ENCODE assay signal across 15 cellular contexts in genomic region chr1:88961647-88962275, GRCh38. TPM values are rescaled to one million over a fixed set of nuclear protein-coding genes. Genes with fewer than 3 reads are reported as not detected.
DNase-seq lines count a peak whose midpoint lies in the region; ATAC-seq, FAIRE-seq and TF ChIP-seq lines count a peak whose summit lies in the region.
"Had no signal": no experiment of that assay in that cellular context is flagged by ENCODE, and none has a peak within 500 bp of the region (broad histone marks: within the 10 kb centered on the region; RNA-seq: fewer than 3 reads in every experiment).

No MANE protein-coding gene starts in this region.

- H3K36me3 ChIP-seq in bronchial epithelial cell (ENCODE audit: control insufficient read depth, insufficient read depth, low read length): peaks cover 7% of the 10 kb centered on the region

- DNase-seq in ELR (ENCODE audit: low read depth) (peak; percentile 20), LHCN-M2 (ENCODE audit: low read depth) (peak; percentile 37), bronchial epithelial cell (ENCODE audit: low read depth) (peak; percentile 75), myocyte (ENCODE audit: low read depth) (peak; percentile 47), SKM-1 (lab: John Stamatoyannopoulos, UW; ENCODE audit: unreplicated experiment) (no peak), SW 1271 (lab: John Stamatoyannopoulos, UW) (no peak)
- DNase-seq: ACHN; CD4-positive, CD25-positive, alpha-beta regulatory T cell; DMS53; GM23248; H7 had no signal

- ATAC-seq in HG02981 (IDR thresholded peaks at IDR 0.05; ENCODE audit: unreplicated experiment): no peak
- ATAC-seq: HepG2 had no signal

- no peak for TF ChIP-seq CTCF in bronchial epithelial cell (IDR thresholded peaks at IDR 0.05; ENCODE audit: insufficient read depth, low read length, severe bottlenecking)

- no peak for FAIRE-seq in bronchial epithelial cell (lab: Jason Lieb, UNC)
- FAIRE-seq: HepG2, HTR-8/SVneo had no signal

- H3K27me3 ChIP-seq in bronchial epithelial cell (ENCODE audit: control insufficient read depth, insufficient read depth, low read length): no peaks in the 10 kb centered on the region
- H3K27me3 ChIP-seq: BLaER1 treated with 17β-estradiol and CSF1 and Interleukin-3, amounts not matched to agents 10 nM and 100 nM had no signal

- H3K4me3 ChIP-seq in bronchial epithelial cell (ENCODE audit: low read depth, low read length): no peak overlapping the region
- H3K4me3 ChIP-seq: BLaER1 treated with 17β-estradiol and CSF1 and Interleukin-3, amounts not matched to agents 10 nM and 100 nM; GM23248 had no signal

RNA-seq across cellular contexts. Expression of gene KYAT3, which starts 30.7 kb away (rescaled TPM):
- total RNA-seq in LHCN-M2 (2014; rRNA removed): 24.1 and 29.4 TPM in 2 replicates
- polyA plus RNA-seq in LHCN-M2 (2012): 16.5 TPM
- total RNA-seq in bronchial epithelial cell: 20.2 and 25.5 TPM in 2 replicates
- total RNA-seq in myocyte: 19.1 and 21.2 TPM in 2 replicates
- polyA plus RNA-seq in myocyte (2012): 11.9 TPM

RNA-seq across cellular contexts. Expression of gene RBMXL1, which starts 30.7 kb away (rescaled TPM):
- total RNA-seq in LHCN-M2 (2014; rRNA removed): 6.4 and 7.7 TPM in 2 replicates
- 2.4 TPM for polyA plus RNA-seq in LHCN-M2 (2012)
- total RNA-seq in bronchial epithelial cell: 9.7 and 14.2 TPM in 2 replicates
- total RNA-seq in myocyte: 6.2 and 9.4 TPM in 2 replicates
- 2.1 TPM for polyA plus RNA-seq in myocyte (2012)

Comparison
In these comparisons a context has a peak if more than half of its experiments do, and no peak if none do; other contexts are left out.
1. DNase-seq: peak in ELR (single experiment), LHCN-M2 (single experiment), bronchial epithelial cell (single experiment) and myocyte (single experiment); none in SKM-1 (single experiment) and SW 1271 (0 of 2).